Comparison of ENCODE assay signal across 16 cellular contexts in the genomic region with DNA sequence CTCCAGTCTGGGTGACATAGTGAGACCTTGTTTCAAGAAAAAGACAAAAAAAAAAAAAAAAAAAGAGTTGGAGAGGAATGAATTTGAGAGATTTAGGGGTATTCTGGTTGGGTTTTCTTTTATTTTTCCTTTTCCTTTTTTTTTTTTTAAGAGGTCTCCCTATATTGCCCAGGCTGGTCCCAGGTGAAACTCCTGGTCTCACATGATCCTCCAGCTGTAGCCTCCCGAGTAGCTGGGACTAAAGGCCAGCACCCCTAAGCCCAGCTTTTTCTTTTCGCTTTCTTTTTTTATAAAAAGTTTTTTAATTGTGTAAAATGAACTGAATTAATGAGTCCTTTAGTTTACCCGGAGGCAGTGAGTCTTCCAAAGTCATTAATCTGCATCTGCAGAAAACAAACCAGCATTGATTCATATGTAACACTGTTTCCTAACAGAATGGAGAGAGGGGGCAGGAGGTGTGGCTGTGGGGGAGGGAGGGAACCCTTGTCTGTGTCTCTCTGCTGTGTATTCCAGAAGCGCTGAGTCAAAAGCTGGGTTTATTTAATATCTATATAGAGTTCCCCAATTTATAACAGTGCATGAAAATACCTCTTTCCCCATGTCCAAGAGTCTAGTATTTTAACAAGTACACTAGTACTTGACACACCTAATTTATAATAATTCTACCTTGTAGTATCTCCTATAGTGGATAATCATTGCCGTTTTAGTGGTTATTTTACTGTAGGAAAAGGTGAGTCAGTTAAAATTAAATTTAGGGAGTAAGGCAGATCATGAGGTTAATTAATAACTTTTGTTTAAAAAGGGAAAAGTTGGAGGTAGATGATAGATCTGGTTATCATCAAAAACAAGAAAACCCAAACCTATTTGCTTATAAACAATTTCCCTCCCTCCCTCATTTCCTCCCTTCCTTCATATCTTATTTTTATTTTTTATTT. TPM values are rescaled to one million over a fixed set of nuclear protein-coding genes. Genes with fewer than 3 reads are reported as not detected.
"Had no signal": no experiment of that assay in that cellular context is flagged by ENCODE, and none has a peak within 500 bp of the region (broad histone marks: within the 10 kb centered on the region; RNA-seq: fewer than 3 reads in every experiment).

No MANE protein-coding gene starts in this region.

- H3K4me3 ChIP-seq: dorsolateral prefrontal cortex, esophagus muscularis mucosa, mucosa of descending colon, upper lobe of right lung had no signal

- H3K9me3 ChIP-seq: esophagus muscularis mucosa, mucosa of descending colon, upper lobe of right lung had no signal

- H3K27ac ChIP-seq: dorsolateral prefrontal cortex, esophagus muscularis mucosa, upper lobe of right lung had no signal

- H3K36me3 ChIP-seq: esophagus muscularis mucosa, upper lobe of right lung had no signal

- ATAC-seq: activated CD4-positive, CD25-positive, alpha-beta regulatory T cell treated with anti-CD3 and anti-CD28 coated beads, Interleukin-2, amount 50 U/mL, for 24 hours; activated naive CD8-positive, alpha-beta T cell treated with anti-CD3 and anti-CD28 coated beads, Interleukin-2, amount 50 U/mL, for 24 hours; activated T-cell treated with anti-CD3 and anti-CD28 coated beads, Interleukin-2, amount 50 U/mL, for 72 hours; left cardiac atrium; mucosa of descending colon; naive thymus-derived CD8-positive, alpha-beta T cell; upper lobe of right lung had no signal

- DNase-seq: activated CD4-positive, alpha-beta T cell treated with anti-CD3 and anti-CD28 coated beads, Interleukin-2, amount 50 U/mL, for 48 hours; activated naive CD8-positive, alpha-beta T cell treated with anti-CD3 and anti-CD28 coated beads, Interleukin-2, amount 50 U/mL, for 24 hours; activated T-cell treated with anti-CD3 and anti-CD28 coated beads, Interleukin-2, amount 50 U/mL, for 72 hours; dorsolateral prefrontal cortex; head of caudate nucleus; immature natural killer cell; left cardiac atrium; mammary epithelial cell; mucosa of descending colon; naive thymus-derived CD8-positive, alpha-beta T cell; stimulated activated CD4-positive, alpha-beta T cell treated with anti-CD3 and anti-CD28 coated beads, Interleukin-2, amount 100 ng/mL, for 48 hours; upper lobe of right lung had no signal

- FAIRE-seq: astrocyte, endometrium had no signal

- H3K4me1 ChIP-seq: upper lobe of right lung had no signal

RNA-seq across cellular contexts. Expression of a gene that starts 2.6 kb away (rescaled TPM):
- polyA plus RNA-seq: mammary epithelial cell had no signal

RNA-seq across cellular contexts. Expression of a gene that starts 23.7 kb away (rescaled TPM):
- polyA plus RNA-seq: immature natural killer cell; mammary epithelial cell; naive thymus-derived CD8-positive, alpha-beta T cell had no signal
